In genomic region chr1:27032119-27032461, GRCh38 we compare ENCODE assay signal across 1 cellular context.
A peak's percentile ranks its signal among the peaks of the same experiment; 100 is the strongest.
TF ChIP-seq lines count a peak whose summit lies in the region.

No MANE protein-coding gene starts in this region.

TF ChIP-seq in HepG2, 621 proteins besides CTCF, POLR2A, EP300 and RAD21:
- TF ChIP-seq KIAA2018 (CRISPR knock-in tag; IDR thresholded peaks at IDR 0.05; ENCODE audit: borderline replicate concordance) (no peak), HINFP (CRISPR knock-in tag; IDR thresholded peaks at IDR 0.05; ENCODE audit: low read depth) (no peak), FOSL1 (CRISPR knock-in tag; IDR thresholded peaks at IDR 0.05; ENCODE audit: borderline replicate concordance) (no peak), ZFY (CRISPR knock-in tag; IDR thresholded peaks at IDR 0.05) (no peak), SETDB1 (CRISPR knock-in tag; IDR thresholded peaks at IDR 0.05; ENCODE audit: borderline replicate concordance) (no peak), HMGA1 (CRISPR knock-in tag; conservative IDR thresholded peaks at IDR 0.05) (no peak), ZNF629 (CRISPR knock-in tag; conservative IDR thresholded peaks at IDR 0.05) (peak; percentile 92), ZMYM3 (CRISPR knock-in tag; IDR thresholded peaks at IDR 0.05) (peak; percentile 66), FOXO1 (CRISPR knock-in tag; IDR thresholded peaks at IDR 0.05) (no peak), NCOA2 (CRISPR knock-in tag; IDR thresholded peaks at IDR 0.05) (no peak), KLF13 (CRISPR knock-in tag; IDR thresholded peaks at IDR 0.05) (no peak), KDM1A (CRISPR knock-in tag; IDR thresholded peaks at IDR 0.05) (peak; percentile 76; the same call in 1 of the 2 replicates), HOXA5 (CRISPR knock-in tag; IDR thresholded peaks at IDR 0.05) (no peak), ATAD3A (CRISPR knock-in tag; IDR thresholded peaks at IDR 0.05) (no peak), ATF4 (CRISPR knock-in tag; IDR thresholded peaks at IDR 0.05) (no peak), ZNF207 (IDR thresholded peaks at IDR 0.05; ENCODE audit: borderline replicate concordance) (no peak), ZNF280D (CRISPR knock-in tag; IDR thresholded peaks at IDR 0.05) (no peak)
